Comparison of ENCODE assay signal across 11 cellular contexts in the genomic region with DNA sequence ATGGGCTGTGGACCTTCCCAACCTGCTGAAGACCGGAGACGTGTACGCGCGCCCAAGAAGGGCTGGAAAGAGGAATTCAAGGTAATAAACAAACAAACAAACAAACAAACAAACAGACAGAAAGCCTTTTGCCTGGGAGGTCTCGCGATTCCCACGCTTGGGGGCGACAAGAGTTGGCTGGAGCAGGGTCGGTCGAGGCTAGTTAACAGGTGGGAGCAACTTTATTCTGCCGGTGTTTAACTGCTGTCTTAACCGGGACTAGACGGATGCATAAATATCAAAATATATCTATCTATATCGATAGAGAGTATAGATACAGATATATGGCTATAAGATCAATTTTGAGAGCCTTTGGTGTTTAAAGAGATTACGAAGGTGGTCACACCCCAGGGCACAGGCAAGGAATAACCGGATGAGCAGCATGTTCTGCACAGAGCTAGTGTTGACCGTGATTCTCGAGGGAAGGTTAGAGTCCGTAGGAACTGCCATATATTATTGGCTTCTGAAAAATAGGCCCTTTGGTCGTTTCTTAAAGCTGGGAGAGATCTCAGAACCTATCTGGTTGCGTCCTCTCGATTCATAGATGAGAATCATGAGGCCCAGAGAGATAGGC. TPM values are rescaled to one million over a fixed set of nuclear protein-coding genes. Genes with fewer than 3 reads are reported as not detected.
DNase-seq lines count a peak whose midpoint lies in the region; ATAC-seq and TF ChIP-seq lines count a peak whose summit lies in the region.
"Had no signal": no experiment of that assay in that cellular context is flagged by ENCODE, and none has a peak within 500 bp of the region (broad histone marks: within the 10 kb centered on the region; RNA-seq: fewer than 3 reads in every experiment).

No MANE protein-coding gene starts in this region.

- no peaks in the 10 kb centered on the region for H3K4me1 Mint-ChIP-seq in endothelial cell (ENCODE audit: unreplicated experiment)
- peaks cover 6 to 12% (median 7%) of the 10 kb centered on the region in 3 donors for H3K4me1 Mint-ChIP-seq in CD8-positive, alpha-beta memory T cell

- H2AFZ ChIP-seq in neural cell (ENCODE audit: low read depth, low read length), result no peak overlapping the region

- ATAC-seq in GM21737 (IDR thresholded peaks at IDR 0.05; ENCODE audit: unreplicated experiment) (no peak), GM21515 (IDR thresholded peaks at IDR 0.05; ENCODE audit: unreplicated experiment) (no peak)
- ATAC-seq: activated CD8-positive, alpha-beta memory T cell treated with anti-CD3 and anti-CD28 coated beads, Interleukin-2, amount 10 ng/mL, durations not matched to agents 7 days and 5 days had no signal

- CTCF ChIA-PET in A673 (lab: Charles Lee), result no interaction called here
- CTCF ChIA-PET in CD8-positive, alpha-beta memory T cell (lab: Charles Lee), result no interaction called here

- no peaks in the 10 kb centered on the region for H3K79me2 ChIP-seq in neural cell (replicated peaks; ENCODE audit: insufficient read depth, low read length)

- DNase-seq in A673 (ENCODE audit: low spot score) (no peak), NCI-H748 (lab: John Stamatoyannopoulos, UW; ENCODE audit: unreplicated experiment) (peak; percentile 52), epithelial cell of proximal tubule (ENCODE audit: low read depth) (no peak), endothelial cell (ENCODE audit: low spot score) (no peak)
- DNase-seq in CD8-positive, alpha-beta memory T cell, result no peak
- DNase-seq: activated CD8-positive, alpha-beta memory T cell treated with anti-CD3 and anti-CD28 coated beads, Interleukin-2, amount 10 ng/mL, durations not matched to agents 7 days and 5 days; effector CD8-positive, alpha-beta T cell had no signal

- POLR2A ChIA-PET in A673 (lab: Charles Lee; ENCODE audit: low non-redundant PET), result no interaction called here
- POLR2A ChIA-PET in CD8-positive, alpha-beta memory T cell (lab: Charles Lee), result no interaction called here

- H3K27ac ChIP-seq in A673 (ENCODE audit: low read depth, low read length, poor library complexity, severe bottlenecking) (no peak overlapping the region), neural cell (ENCODE audit: low read length) (no peak overlapping the region)
- H3K27ac ChIP-seq in CD8-positive, alpha-beta memory T cell (ENCODE audit: low read depth, low read length), result no peak overlapping the region

- intact Hi-C loops in A673 (cut with micrococcal nuclease; ENCODE audit: unreplicated experiment), result no loop called here

- peaks cover 30% of the 10 kb centered on the region for H3K27me3 ChIP-seq in A673 (replicated peaks; ENCODE audit: insufficient read depth, low read depth, low read length, poor library complexity)
- peaks cover 29% of the 10 kb centered on the region for H3K27me3 ChIP-seq in neural cell (ENCODE audit: insufficient read depth, low read depth, low read length)
- peaks cover 6% of the 10 kb centered on the region for H3K27me3 ChIP-seq in CD8-positive, alpha-beta memory T cell (ENCODE audit: insufficient read depth, low read length, poor library complexity, severe bottlenecking)

- no peaks in the 10 kb centered on the region for H4K20me1 ChIP-seq in neural cell (ENCODE audit: insufficient read depth)

- TF ChIP-seq CTCF in A673 (conservative IDR thresholded peaks at IDR 0.05; ENCODE audit: low read depth, low read length) (no peak), epithelial cell of proximal tubule (conservative IDR thresholded peaks at IDR 0.05; ENCODE audit: low read depth, low read length) (no peak), neural cell (IDR thresholded peaks at IDR 0.05; ENCODE audit: poor library complexity, severe bottlenecking) (peak; percentile 25), endothelial cell (IDR thresholded peaks at IDR 0.05; ENCODE audit: unreplicated experiment) (no peak)

- BruUV-seq in A673 (replicated peaks; lab: Mats Ljungman, UMichigan), result no TSS peak

- no peaks in the 10 kb centered on the region for H3K9me3 Mint-ChIP-seq in endothelial cell (ENCODE audit: unreplicated experiment)
- no peaks in the 10 kb centered on the region for H3K9me3 Mint-ChIP-seq in CD8-positive, alpha-beta memory T cell

- no peaks in the 10 kb centered on the region for H3K36me3 Mint-ChIP-seq in endothelial cell (ENCODE audit: low read depth, unreplicated experiment)
- H3K36me3 Mint-ChIP-seq in CD8-positive, alpha-beta memory T cell, result no peaks in the 10 kb centered on the region
- H3K36me3 Mint-ChIP-seq: activated CD8-positive, alpha-beta memory T cell treated with anti-CD3 and anti-CD28 coated beads, Interleukin-2, amount 10 ng/mL, durations not matched to agents 7 days and 5 days had no signal

- H3K27me3 Mint-ChIP-seq in endothelial cell (ENCODE audit: unreplicated experiment), result peaks cover 7% of the 10 kb centered on the region
- peaks cover 21 to 67% of the 10 kb centered on the region in 2 donors for H3K27me3 Mint-ChIP-seq in CD8-positive, alpha-beta memory T cell

- H3K4me1 ChIP-seq in A673 (ENCODE audit: insufficient read depth, low read length, poor library complexity, severe bottlenecking), result peaks cover 10% of the 10 kb centered on the region
- H3K4me1 ChIP-seq in CD8-positive, alpha-beta memory T cell (ENCODE audit: insufficient read depth, low read length), result no peaks in the 10 kb centered on the region

- H3K4me3 Mint-ChIP-seq in endothelial cell (ENCODE audit: unreplicated experiment), result no peak overlapping the region
- no peak overlapping the region for H3K4me3 Mint-ChIP-seq in CD8-positive, alpha-beta memory T cell

- no peak for TF ChIP-seq EP300 in neural cell (conservative IDR thresholded peaks at IDR 0.05; ENCODE audit: poor library complexity, severe bottlenecking)

- no peak overlapping the region for H3K27ac Mint-ChIP-seq in endothelial cell (ENCODE audit: unreplicated experiment)
- no peak overlapping the region for H3K27ac Mint-ChIP-seq in CD8-positive, alpha-beta memory T cell
- H3K27ac Mint-ChIP-seq: activated CD8-positive, alpha-beta memory T cell treated with anti-CD3 and anti-CD28 coated beads, Interleukin-2, amount 10 ng/mL, durations not matched to agents 7 days and 5 days had no signal

- H3K4me2 ChIP-seq in neural cell (ENCODE audit: low read length), result no peak overlapping the region

- H3K9me2 ChIP-seq in neural cell (ENCODE audit: insufficient read depth, low read length), result no peaks in the 10 kb centered on the region

- no peaks in the 10 kb centered on the region for H3F3A ChIP-seq in neural cell (ENCODE audit: insufficient read depth, low read length, poor library complexity, severe bottlenecking)

- H3K9me3 ChIP-seq in A673 (ENCODE audit: low read depth, low read length, poor library complexity, severe bottlenecking) (no peaks in the 10 kb centered on the region), neural cell (ENCODE audit: low read length) (no peaks in the 10 kb centered on the region)
- no peaks in the 10 kb centered on the region for H3K9me3 ChIP-seq in CD8-positive, alpha-beta memory T cell (ENCODE audit: low read length)

- H3K9ac ChIP-seq in neural cell (ENCODE audit: low read length), result no peak overlapping the region

- H3K36me3 ChIP-seq in A673 (ENCODE audit: insufficient read depth, low read length, poor library complexity, severe bottlenecking) (no peaks in the 10 kb centered on the region), neural cell (ENCODE audit: insufficient read depth, low read length) (no peaks in the 10 kb centered on the region)
- H3K36me3 ChIP-seq in CD8-positive, alpha-beta memory T cell (ENCODE audit: insufficient read depth, low read length), result no peaks in the 10 kb centered on the region

- H3K4me3 ChIP-seq in A673 (ENCODE audit: low read depth, low read length, poor library complexity, severe bottlenecking) (peak overlapping the region; percentile 43), epithelial cell of proximal tubule (ENCODE audit: low read depth, low read length) (peak overlapping the region; percentile 37), neural cell (ENCODE audit: low read length) (peak overlapping the region; percentile 62)
- H3K4me3 ChIP-seq in CD8-positive, alpha-beta memory T cell (ENCODE audit: low read length), result no peak overlapping the region

- no peak for TF ChIP-seq RAD21 in neural cell (conservative IDR thresholded peaks at IDR 0.05)

TF ChIP-seq in neural cell, 6 proteins besides CTCF, POLR2A, EP300 and RAD21:
- TF ChIP-seq SMC3 (conservative IDR thresholded peaks at IDR 0.05; ENCODE audit: poor library complexity), result no peak
- TF ChIP-seq, protein P1, sequence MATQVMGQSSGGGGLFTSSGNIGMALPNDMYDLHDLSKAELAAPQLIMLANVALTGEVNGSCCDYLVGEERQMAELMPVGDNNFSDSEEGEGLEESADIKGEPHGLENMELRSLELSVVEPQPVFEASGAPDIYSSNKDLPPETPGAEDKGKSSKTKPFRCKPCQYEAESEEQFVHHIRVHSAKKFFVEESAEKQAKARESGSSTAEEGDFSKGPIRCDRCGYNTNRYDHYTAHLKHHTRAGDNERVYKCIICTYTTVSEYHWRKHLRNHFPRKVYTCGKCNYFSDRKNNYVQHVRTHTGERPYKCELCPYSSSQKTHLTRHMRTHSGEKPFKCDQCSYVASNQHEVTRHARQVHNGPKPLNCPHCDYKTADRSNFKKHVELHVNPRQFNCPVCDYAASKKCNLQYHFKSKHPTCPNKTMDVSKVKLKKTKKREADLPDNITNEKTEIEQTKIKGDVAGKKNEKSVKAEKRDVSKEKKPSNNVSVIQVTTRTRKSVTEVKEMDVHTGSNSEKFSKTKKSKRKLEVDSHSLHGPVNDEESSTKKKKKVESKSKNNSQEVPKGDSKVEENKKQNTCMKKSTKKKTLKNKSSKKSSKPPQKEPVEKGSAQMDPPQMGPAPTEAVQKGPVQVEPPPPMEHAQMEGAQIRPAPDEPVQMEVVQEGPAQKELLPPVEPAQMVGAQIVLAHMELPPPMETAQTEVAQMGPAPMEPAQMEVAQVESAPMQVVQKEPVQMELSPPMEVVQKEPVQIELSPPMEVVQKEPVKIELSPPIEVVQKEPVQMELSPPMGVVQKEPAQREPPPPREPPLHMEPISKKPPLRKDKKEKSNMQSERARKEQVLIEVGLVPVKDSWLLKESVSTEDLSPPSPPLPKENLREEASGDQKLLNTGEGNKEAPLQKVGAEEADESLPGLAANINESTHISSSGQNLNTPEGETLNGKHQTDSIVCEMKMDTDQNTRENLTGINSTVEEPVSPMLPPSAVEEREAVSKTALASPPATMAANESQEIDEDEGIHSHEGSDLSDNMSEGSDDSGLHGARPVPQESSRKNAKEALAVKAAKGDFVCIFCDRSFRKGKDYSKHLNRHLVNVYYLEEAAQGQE (IDR thresholded peaks at IDR 0.05; ENCODE audit: borderline replicate concordance), result no peak

RNA-seq across cellular contexts. Expression of a gene that starts 0.5 kb away (rescaled TPM):
- not detected in 2 replicates for total RNA-seq in A673 (2021)
- 0.14 TPM in 1 of 2 replicates, not detected in the other for total RNA-seq in epithelial cell of proximal tubule
- polyA plus RNA-seq in neural cell, result 0.59 TPM in 1 of 2 replicates, not detected in the other
- polyA minus RNA-seq in neural cell, result not detected in 2 replicates
- not detected for total RNA-seq in endothelial cell (ENCODE audit: unreplicated experiment)
- total RNA-seq in CD8-positive, alpha-beta memory T cell, result under 1 TPM in 1 of 2 experiments, not detected in 1; 0.40 TPM
- not detected for polyA plus RNA-seq in CD8-positive, alpha-beta memory T cell
- total RNA-seq: activated CD8-positive, alpha-beta memory T cell treated with anti-CD3 and anti-CD28 coated beads, Interleukin-2, amount 10 ng/mL, durations not matched to agents 7 days and 5 days; myocyte had no signal
